ENCODE assay signal across 15 cellular contexts in genomic region chr9:122065923-122066629, GRCh38.
"Had no signal": no experiment of that assay in that cellular context is flagged by ENCODE, and none has a peak within 500 bp of the region (broad histone marks: within the 10 kb centered on the region; RNA-seq: fewer than 3 reads in every experiment).

No MANE protein-coding gene starts in this region.

- DNase-seq: activated B cell treated with CpG ODN at 0.5 μM for 24 hours; activated CD4-positive, alpha-beta T cell treated with anti-CD3 and anti-CD28 coated beads, Interleukin-2, amount 10 ng/mL, durations not matched to agents 7 days and 5 days; activated naive CD4-positive, alpha-beta T cell treated with anti-CD3 and anti-CD28 coated beads, Interleukin-2, amount 50 U/mL, for 16 hours; activated T-cell treated with anti-CD3 and anti-CD28 coated beads for 4 hours; amniotic stem cell; brain microvascular endothelial cell; dorsolateral prefrontal cortex; foreskin melanocyte; islet precursor cell; naive thymus-derived CD4-positive, alpha-beta T cell; stimulated activated CD4-positive, alpha-beta T cell treated with anti-CD3 and anti-CD28 coated beads, Interleukin-4, amount 100 ng/mL, for 24 hours; stimulated activated naive CD8-positive, alpha-beta T cell treated with anti-CD3 and anti-CD28 coated beads, Interleukin-15, amount 100 ng/mL, for 72 hours; T-helper 17 cell had no signal

- H3K27ac ChIP-seq: brain microvascular endothelial cell, thoracic aorta had no signal

- H3K27me3 ChIP-seq: brain microvascular endothelial cell, dorsolateral prefrontal cortex had no signal

- H3K9me3 ChIP-seq: thoracic aorta had no signal

- ATAC-seq: esophagus mucosa; naive thymus-derived CD4-positive, alpha-beta T cell; stimulated activated naive CD8-positive, alpha-beta T cell treated with anti-CD3 and anti-CD28 coated beads, Interleukin-15, amount 100 ng/mL, for 72 hours; T-helper 17 cell had no signal

- H3K36me3 ChIP-seq: brain microvascular endothelial cell, thoracic aorta had no signal

- H3K4me3 ChIP-seq: dorsolateral prefrontal cortex, thoracic aorta had no signal
